In genomic region chr6:43054206-43054943, GRCh38 we compare ENCODE assay signal across 8 cellular contexts. TPM values are rescaled to one million over a fixed set of nuclear protein-coding genes. Genes with fewer than 3 reads are reported as not detected.
DNase-seq lines count a peak whose midpoint lies in the region; ATAC-seq and TF ChIP-seq lines count a peak whose summit lies in the region.

No MANE protein-coding gene starts in this region.

- DNase-seq in activated CD8-positive, alpha-beta memory T cell treated with anti-CD3 and anti-CD28 coated beads, Interleukin-2, amount 10 ng/mL, durations not matched to agents 7 days and 5 days = no peak
- DNase-seq in activated CD8-positive, alpha-beta memory T cell treated with anti-CD3 and anti-CD28 coated beads, Interleukin-2, amount 50 U/mL, for 48 hours = no peak
- DNase-seq in left lung (no peak), GM10248 (ENCODE audit: extremely low spot score) (no peak), T1000 (lab: John Stamatoyannopoulos, UW) (no peak)

- POLR2A ChIA-PET in GM10248 (lab: Yijun Ruan, JAX) = interaction anchor here (0.6 to 1.4 kb wide), 2 partner anchors 59 to 124 kb away, joined by 3 to 5 read pairs; no protein-coding TSS in a partner anchor

- H3K4me3 ChIP-seq in left lung = peak overlapping the region; percentile 75 to 89
- H3K4me3 ChIP-seq in thymus (ENCODE audit: low read length) = peak overlapping the region; percentile 69

- 88% methylated on average over 17 of the region's 17 CpGs for WGBS in thymus

- intact Hi-C loops in left lung (cut with DNase I) = no loop called here

- H3K4me1 Mint-ChIP-seq in activated CD8-positive, alpha-beta memory T cell treated with anti-CD3 and anti-CD28 coated beads, Interleukin-2, amount 10 ng/mL, durations not matched to agents 7 days and 5 days = peaks cover 42% of the 10 kb centered on the region

- peaks cover 16% of the 10 kb centered on the region for H3K36me3 Mint-ChIP-seq in activated CD8-positive, alpha-beta memory T cell treated with anti-CD3 and anti-CD28 coated beads, Interleukin-2, amount 10 ng/mL, durations not matched to agents 7 days and 5 days

- no peaks in the 10 kb centered on the region for H3K9me3 Mint-ChIP-seq in activated CD8-positive, alpha-beta memory T cell treated with anti-CD3 and anti-CD28 coated beads, Interleukin-2, amount 10 ng/mL, durations not matched to agents 7 days and 5 days (ENCODE audit: low read depth)

- peak overlapping the region; percentile 92 for H3K4me3 Mint-ChIP-seq in activated CD8-positive, alpha-beta memory T cell treated with anti-CD3 and anti-CD28 coated beads, Interleukin-2, amount 10 ng/mL, durations not matched to agents 7 days and 5 days

- H3K9me3 ChIP-seq in left lung (no peaks in the 10 kb centered on the region), thymus (ENCODE audit: control insufficient read depth) (no peaks in the 10 kb centered on the region)

- peak overlapping the region; percentile 98 for H3K27ac Mint-ChIP-seq in activated CD8-positive, alpha-beta memory T cell treated with anti-CD3 and anti-CD28 coated beads, Interleukin-2, amount 10 ng/mL, durations not matched to agents 7 days and 5 days

- H3K27me3 Mint-ChIP-seq in activated CD8-positive, alpha-beta memory T cell treated with anti-CD3 and anti-CD28 coated beads, Interleukin-2, amount 10 ng/mL, durations not matched to agents 7 days and 5 days = no peaks in the 10 kb centered on the region

- H3K4me1 ChIP-seq in left lung (peaks cover 18 to 39% of the 10 kb centered on the region in 2 donors), thymus (ENCODE audit: control insufficient read depth, insufficient read depth, low read length) (peaks cover 23% of the 10 kb centered on the region)

- TF ChIP-seq CTCF in left lung (IDR thresholded peaks at IDR 0.05) = no peak
- TF ChIP-seq CTCF in GM10248 (IDR thresholded peaks at IDR 0.05; ENCODE audit: control extremely low read depth, extremely low read depth, low read depth, missing control alignments) = no peak

- H3K27ac ChIP-seq in angular gyrus (ENCODE audit: low read depth, low read length) (peak overlapping the region; percentile 44), left lung (peak overlapping the region; percentile 90 to 95), thymus (ENCODE audit: low read depth) (peak overlapping the region; percentile 86)

- CTCF ChIA-PET in activated CD8-positive, alpha-beta memory T cell treated with anti-CD3 and anti-CD28 coated beads, Interleukin-2, amount 10 ng/mL, durations not matched to agents 7 days and 5 days (lab: Charles Lee) = interaction anchor here (0.9 to 2.0 kb wide), 10 partner anchors 8 to 167 kb away, joined by 3 to 11 read pairs (median 3); partner anchors contain the start of genes CNPY3, KLHDC3, PPP2R5D and RRP36
- CTCF ChIA-PET in GM10248 (lab: Yijun Ruan, JAX) = interaction anchor here (0.7 to 2.0 kb wide), 5 partner anchors 11 to 118 kb away, joined by 3 to 5 read pairs (median 3); partner anchors contain the start of gene RRP36

- H3K27me3 ChIP-seq in left lung (no peaks in the 10 kb centered on the region), thymus (ENCODE audit: control insufficient read depth, insufficient read depth) (no peaks in the 10 kb centered on the region)

- ATAC-seq in activated CD8-positive, alpha-beta memory T cell treated with anti-CD3 and anti-CD28 coated beads, Interleukin-2, amount 10 ng/mL, durations not matched to agents 7 days and 5 days = no peak
- ATAC-seq in left lung (no peak), GM18868 (IDR thresholded peaks at IDR 0.05; ENCODE audit: unreplicated experiment) (no peak)

- H3K36me3 ChIP-seq in left lung (peaks cover 0 to 47% of the 10 kb centered on the region in 2 donors), thymus (ENCODE audit: control insufficient read depth, insufficient read depth) (peaks cover 18% of the 10 kb centered on the region)

RNA-seq across cellular contexts. Expression of gene CUL7, which starts 0.7 kb away (rescaled TPM):
- 10 to 100 TPM; 10.4 to 12.0 TPM for total RNA-seq in activated CD8-positive, alpha-beta memory T cell treated with anti-CD3 and anti-CD28 coated beads, Interleukin-2, amount 10 ng/mL, durations not matched to agents 7 days and 5 days
- total RNA-seq in left lung = 10 to 100 TPM; 22.0 to 28.4 TPM
- 5.5 TPM for polyA plus RNA-seq in thymus

RNA-seq across cellular contexts. Expression of gene MRPL2, which starts 4.9 kb away (rescaled TPM):
- total RNA-seq in activated CD8-positive, alpha-beta memory T cell treated with anti-CD3 and anti-CD28 coated beads, Interleukin-2, amount 10 ng/mL, durations not matched to agents 7 days and 5 days = 10 to 100 TPM; 64.2 to 71.0 TPM
- 10 to 100 TPM; 35.2 to 43.4 TPM for total RNA-seq in left lung
- 49.9 TPM for polyA plus RNA-seq in thymus

RNA-seq across cellular contexts. Expression of gene KLC4, which starts 5.1 kb away (rescaled TPM):
- total RNA-seq in activated CD8-positive, alpha-beta memory T cell treated with anti-CD3 and anti-CD28 coated beads, Interleukin-2, amount 10 ng/mL, durations not matched to agents 7 days and 5 days = 10 to 100 TPM; 15.1 to 16.4 TPM
- 10 to 100 TPM; 20.2 to 38.8 TPM for total RNA-seq in left lung
- 27.1 TPM for polyA plus RNA-seq in thymus

RNA-seq across cellular contexts. Expression of gene PTK7, which starts 21.7 kb away (rescaled TPM):
- total RNA-seq in activated CD8-positive, alpha-beta memory T cell treated with anti-CD3 and anti-CD28 coated beads, Interleukin-2, amount 10 ng/mL, durations not matched to agents 7 days and 5 days = under 1 TPM; 0.33 to 0.85 TPM
- total RNA-seq in left lung = 100 to 1,000 TPM in 1 of 2 donors, 10 to 100 TPM in 1; 89.2 to 179 TPM
- 101 TPM for polyA plus RNA-seq in thymus

RNA-seq across cellular contexts. Expression of gene RRP36, which starts 33.0 kb away (rescaled TPM):
- total RNA-seq in activated CD8-positive, alpha-beta memory T cell treated with anti-CD3 and anti-CD28 coated beads, Interleukin-2, amount 10 ng/mL, durations not matched to agents 7 days and 5 days = 10 to 100 TPM; 60.9 to 71.8 TPM
- total RNA-seq in left lung = 10 to 100 TPM; 43.3 to 53.5 TPM
- 50.1 TPM for polyA plus RNA-seq in thymus
